ENCODE assay signal across 38 cellular contexts in the genomic region with DNA sequence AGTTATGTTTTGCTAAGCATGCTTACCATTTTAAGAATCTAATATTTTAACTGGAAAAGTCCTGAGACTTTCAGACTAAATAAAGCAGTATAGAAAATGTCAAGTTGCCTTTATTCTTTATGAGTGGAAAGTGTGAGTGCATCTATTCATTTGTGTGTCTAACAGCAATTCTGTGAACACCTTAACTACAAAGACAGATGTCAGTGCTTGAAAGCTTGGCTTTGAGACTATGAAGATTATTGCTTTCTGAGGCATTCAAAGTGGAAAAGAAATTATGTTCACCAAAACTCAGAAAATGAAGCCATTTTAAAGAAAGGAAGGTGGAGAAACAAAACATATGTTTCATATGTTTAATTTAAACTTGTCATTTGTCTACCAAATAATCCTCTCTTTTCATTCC.
"Had no signal": no experiment of that assay in that cellular context is flagged by ENCODE, and none has a peak within 500 bp of the region (broad histone marks: within the 10 kb centered on the region; RNA-seq: fewer than 3 reads in every experiment).

No MANE protein-coding gene starts in this region.

- H3K4me1 ChIP-seq: colonic mucosa had no signal

- H3K9me3 Mint-ChIP-seq: activated CD4-positive, alpha-beta T cell treated with anti-CD3 and anti-CD28 coated beads, Interleukin-2, amount 10 ng/mL, durations not matched to agents 7 days and 5 days; activated naive CD4-positive, alpha-beta T cell treated with anti-CD3 and anti-CD28 coated beads, Interleukin-2, amount 50 U/mL, for 24 hours; activated naive CD8-positive, alpha-beta T cell treated with anti-CD3 and anti-CD28 coated beads, Interleukin-2, amount 50 U/mL, for 24 hours; activated T-helper 2 cell treated with anti-CD3 and anti-CD28 coated beads, Interferon-gamma antibody, Interleukin-2, Interleukin-4, amounts not matched to agents 10 μg/mL and 5 μg/mL and 100 μg/mL, durations not matched to agents 14 hours and 24 hours and 36 hours; brain; T-helper 1 cell treated with Interleukin-12 subunit alpha and Interleukin-12 subunit beta and Interleukin-4 antibody, amounts not matched to agents 30 μg/mL and 1 μg/mL, for 36 hours; T-helper 2 cell treated with Interferon-gamma antibody and Interleukin-4, amounts not matched to agents 5 μg/mL and 100 μg/mL, for 36 hours; WTC11 had no signal

- H3K27me3 Mint-ChIP-seq: activated CD4-positive, alpha-beta memory T cell treated with anti-CD3 and anti-CD28 coated beads, Interleukin-2, amount 10 ng/mL, durations not matched to agents 7 days and 5 days; activated CD4-positive, alpha-beta T cell treated with anti-CD3 and anti-CD28 coated beads for 36 hours; activated CD4-positive, alpha-beta T cell treated with anti-CD3 and anti-CD28 coated beads, Interleukin-2, amount 10 ng/mL, durations not matched to agents 7 days and 5 days; activated CD8-positive, alpha-beta memory T cell treated with anti-CD3 and anti-CD28 coated beads, Interleukin-2, amount 10 ng/mL, durations not matched to agents 7 days and 5 days; activated naive CD4-positive, alpha-beta T cell treated with anti-CD3 and anti-CD28 coated beads, Interleukin-2, amount 10 ng/mL, durations not matched to agents 7 days and 5 days; activated naive CD4-positive, alpha-beta T cell treated with anti-CD3 and anti-CD28 coated beads, Interleukin-2, amount 50 U/mL, for 24 hours; activated naive CD8-positive, alpha-beta T cell; activated naive CD8-positive, alpha-beta T cell treated with anti-CD3 and anti-CD28 coated beads, Interleukin-2, amount 10 ng/mL, durations not matched to agents 7 days and 5 days; activated naive CD8-positive, alpha-beta T cell treated with anti-CD3 and anti-CD28 coated beads, Interleukin-2, amount 50 U/mL, for 24 hours; activated T-cell treated with anti-CD3 and anti-CD28 coated beads, Interleukin-2, amount 50 U/mL, for 24 hours; brain; central memory CD8-positive, alpha-beta T cell had no signal

- H3K27ac Mint-ChIP-seq: activated CD4-positive, alpha-beta memory T cell treated with anti-CD3 and anti-CD28 coated beads, Interleukin-2, amount 10 ng/mL, durations not matched to agents 7 days and 5 days; activated CD4-positive, alpha-beta T cell treated with anti-CD3 and anti-CD28 coated beads for 36 hours; activated CD4-positive, alpha-beta T cell treated with anti-CD3 and anti-CD28 coated beads, Interleukin-2, amount 10 ng/mL, durations not matched to agents 7 days and 5 days; activated CD8-positive, alpha-beta memory T cell treated with anti-CD3 and anti-CD28 coated beads, Interleukin-2, amount 10 ng/mL, durations not matched to agents 7 days and 5 days; activated CD8-positive, alpha-beta T cell treated with anti-CD3 and anti-CD28 coated beads, Interleukin-2, amount 10 ng/mL, durations not matched to agents 7 days and 5 days; activated naive CD4-positive, alpha-beta T cell treated with anti-CD3 and anti-CD28 coated beads, Interleukin-2, amount 10 ng/mL, durations not matched to agents 7 days and 5 days; activated naive CD4-positive, alpha-beta T cell treated with anti-CD3 and anti-CD28 coated beads, Interleukin-2, amount 50 U/mL, for 24 hours; activated naive CD8-positive, alpha-beta T cell; activated naive CD8-positive, alpha-beta T cell treated with anti-CD3 and anti-CD28 coated beads, Interleukin-2, amount 10 ng/mL, durations not matched to agents 7 days and 5 days; activated naive CD8-positive, alpha-beta T cell treated with anti-CD3 and anti-CD28 coated beads, Interleukin-2, amount 50 U/mL, for 24 hours; activated T-cell treated with anti-CD3 and anti-CD28 coated beads, Interleukin-2, amount 50 U/mL, for 24 hours; activated T-helper 2 cell treated with anti-CD3 and anti-CD28 coated beads, Interferon-gamma antibody, Interleukin-2, Interleukin-4, amounts not matched to agents 10 μg/mL and 5 μg/mL and 100 μg/mL, durations not matched to agents 14 hours and 24 hours and 36 hours; brain; T-helper 1 cell treated with Interleukin-12 subunit alpha and Interleukin-12 subunit beta and Interleukin-4 antibody, amounts not matched to agents 30 μg/mL and 1 μg/mL, for 36 hours; T-helper 2 cell treated with Interferon-gamma antibody and Interleukin-4, amounts not matched to agents 5 μg/mL and 100 μg/mL, for 36 hours; WTC11 had no signal

- H3K4me3 ChIP-seq: ascending aorta, cardiac muscle cell, colonic mucosa had no signal

- ATAC-seq: activated CD4-positive, alpha-beta T cell treated with anti-CD3 and anti-CD28 coated beads for 36 hours; activated CD4-positive, CD25-positive, alpha-beta regulatory T cell treated with anti-CD3 and anti-CD28 coated beads, Interleukin-2, amount 50 U/mL, for 24 hours; activated CD8-positive, alpha-beta memory T cell treated with anti-CD3 and anti-CD28 coated beads, Interleukin-2, amount 10 ng/mL, durations not matched to agents 7 days and 5 days; activated CD8-positive, alpha-beta T cell treated with anti-CD3 and anti-CD28 coated beads, Interleukin-2, amount 10 ng/mL, durations not matched to agents 7 days and 5 days; activated naive CD8-positive, alpha-beta T cell treated with anti-CD3 and anti-CD28 coated beads, Interleukin-2, amount 50 U/mL, for 24 hours; WTC11 had no signal

- H3K36me3 ChIP-seq: ascending aorta, cardiac muscle cell, colonic mucosa, WERI-Rb-1 had no signal

- DNase-seq: activated CD4-positive, alpha-beta memory T cell treated with anti-CD3 and anti-CD28 coated beads, Interleukin-2, amount 10 ng/mL, durations not matched to agents 7 days and 5 days; activated CD4-positive, alpha-beta T cell treated with anti-CD3 and anti-CD28 coated beads for 1 hour; activated CD4-positive, alpha-beta T cell treated with anti-CD3 and anti-CD28 coated beads for 36 hours; activated CD4-positive, alpha-beta T cell treated with anti-CD3 and anti-CD28 coated beads for 48 hours; activated CD4-positive, alpha-beta T cell treated with anti-CD3 and anti-CD28 coated beads, Interleukin-2, amount 10 ng/mL, durations not matched to agents 7 days and 5 days; activated CD4-positive, alpha-beta T cell treated with anti-CD3 and anti-CD28 coated beads, Interleukin-2, amount 50 U/mL, for 48 hours; activated CD4-positive, CD25-positive, alpha-beta regulatory T cell; activated CD8-positive, alpha-beta memory T cell treated with anti-CD3 and anti-CD28 coated beads for 24 hours; activated CD8-positive, alpha-beta memory T cell treated with anti-CD3 and anti-CD28 coated beads, Interleukin-2, amount 10 ng/mL, durations not matched to agents 7 days and 5 days; activated CD8-positive, alpha-beta memory T cell treated with anti-CD3 and anti-CD28 coated beads, Interleukin-2, amount 50 U/mL, for 48 hours; activated CD8-positive, alpha-beta T cell treated with anti-CD3 and anti-CD28 coated beads, Interleukin-2, amount 10 ng/mL, durations not matched to agents 7 days and 5 days; activated effector memory CD4-positive, alpha-beta T cell treated with Interleukin-2 at 50 U/mL for 16 hours; activated gamma-delta T cell; activated naive CD4-positive, alpha-beta T cell treated with anti-CD3 and anti-CD28 coated beads, Interleukin-2, amount 10 ng/mL, durations not matched to agents 7 days and 5 days; activated naive CD4-positive, alpha-beta T cell treated with Interleukin-2 at 50 U/mL for 16 hours; activated naive CD8-positive, alpha-beta T cell treated with anti-CD3 and anti-CD28 coated beads, Interleukin-2, amount 10 ng/mL, durations not matched to agents 7 days and 5 days; activated naive CD8-positive, alpha-beta T cell treated with anti-CD3 and anti-CD28 coated beads, Interleukin-2, amount 50 U/mL, for 24 hours; activated T-cell treated with anti-CD3 and anti-CD28 coated beads, Interleukin-2, amount 50 U/mL, for 24 hours; activated T-cell treated with anti-CD3 and anti-CD28 coated beads, Interleukin-2, amount 50 U/mL, for 48 hours; amygdala; anterior cingulate cortex; caudate nucleus; cerebellar nuclear complex; colonic mucosa; T-helper 2 cell; T-helper 9 cell; WERI-Rb-1 had no signal

- H3K36me3 Mint-ChIP-seq: activated CD8-positive, alpha-beta memory T cell treated with anti-CD3 and anti-CD28 coated beads, Interleukin-2, amount 10 ng/mL, durations not matched to agents 7 days and 5 days; activated naive CD4-positive, alpha-beta T cell treated with anti-CD3 and anti-CD28 coated beads, Interleukin-2, amount 10 ng/mL, durations not matched to agents 7 days and 5 days; activated naive CD4-positive, alpha-beta T cell treated with anti-CD3 and anti-CD28 coated beads, Interleukin-2, amount 50 U/mL, for 24 hours; activated naive CD8-positive, alpha-beta T cell; activated naive CD8-positive, alpha-beta T cell treated with anti-CD3 and anti-CD28 coated beads, Interleukin-2, amount 10 ng/mL, durations not matched to agents 7 days and 5 days; brain; WTC11 had no signal

- H3K27me3 ChIP-seq: ascending aorta, cardiac muscle cell, colonic mucosa had no signal

- H3K4me3 Mint-ChIP-seq: activated CD4-positive, alpha-beta memory T cell treated with anti-CD3 and anti-CD28 coated beads, Interleukin-2, amount 10 ng/mL, durations not matched to agents 7 days and 5 days; activated CD4-positive, alpha-beta T cell treated with anti-CD3 and anti-CD28 coated beads for 36 hours; activated CD4-positive, alpha-beta T cell treated with anti-CD3 and anti-CD28 coated beads, Interleukin-2, amount 10 ng/mL, durations not matched to agents 7 days and 5 days; activated CD8-positive, alpha-beta memory T cell treated with anti-CD3 and anti-CD28 coated beads, Interleukin-2, amount 10 ng/mL, durations not matched to agents 7 days and 5 days; activated CD8-positive, alpha-beta T cell treated with anti-CD3 and anti-CD28 coated beads, Interleukin-2, amount 10 ng/mL, durations not matched to agents 7 days and 5 days; activated naive CD4-positive, alpha-beta T cell treated with anti-CD3 and anti-CD28 coated beads, Interleukin-2, amount 10 ng/mL, durations not matched to agents 7 days and 5 days; activated naive CD4-positive, alpha-beta T cell treated with anti-CD3 and anti-CD28 coated beads, Interleukin-2, amount 50 U/mL, for 24 hours; activated naive CD8-positive, alpha-beta T cell; activated naive CD8-positive, alpha-beta T cell treated with anti-CD3 and anti-CD28 coated beads, Interleukin-2, amount 10 ng/mL, durations not matched to agents 7 days and 5 days; activated naive CD8-positive, alpha-beta T cell treated with anti-CD3 and anti-CD28 coated beads, Interleukin-2, amount 50 U/mL, for 24 hours; activated T-cell treated with anti-CD3 and anti-CD28 coated beads, Interleukin-2, amount 50 U/mL, for 24 hours; brain; central memory CD8-positive, alpha-beta T cell; T-helper 1 cell treated with Interleukin-12 subunit alpha and Interleukin-12 subunit beta and Interleukin-4 antibody, amounts not matched to agents 30 μg/mL and 1 μg/mL, for 36 hours; T-helper 2 cell treated with Interferon-gamma antibody and Interleukin-4, amounts not matched to agents 5 μg/mL and 100 μg/mL, for 36 hours; WTC11 had no signal

- H3K4me1 Mint-ChIP-seq: activated CD4-positive, alpha-beta memory T cell treated with anti-CD3 and anti-CD28 coated beads, Interleukin-2, amount 10 ng/mL, durations not matched to agents 7 days and 5 days; activated CD4-positive, alpha-beta T cell treated with anti-CD3 and anti-CD28 coated beads for 36 hours; activated CD4-positive, alpha-beta T cell treated with anti-CD3 and anti-CD28 coated beads, Interleukin-2, amount 10 ng/mL, durations not matched to agents 7 days and 5 days; activated CD8-positive, alpha-beta memory T cell treated with anti-CD3 and anti-CD28 coated beads, Interleukin-2, amount 10 ng/mL, durations not matched to agents 7 days and 5 days; activated naive CD4-positive, alpha-beta T cell treated with anti-CD3 and anti-CD28 coated beads, Interleukin-2, amount 10 ng/mL, durations not matched to agents 7 days and 5 days; activated naive CD4-positive, alpha-beta T cell treated with anti-CD3 and anti-CD28 coated beads, Interleukin-2, amount 50 U/mL, for 24 hours; activated naive CD8-positive, alpha-beta T cell treated with anti-CD3 and anti-CD28 coated beads, Interleukin-2, amount 10 ng/mL, durations not matched to agents 7 days and 5 days; activated naive CD8-positive, alpha-beta T cell treated with anti-CD3 and anti-CD28 coated beads, Interleukin-2, amount 50 U/mL, for 24 hours; central memory CD8-positive, alpha-beta T cell; WTC11 had no signal

- H3K27ac ChIP-seq: ascending aorta, cardiac muscle cell, colonic mucosa, WERI-Rb-1 had no signal

- H3K9me3 ChIP-seq: ascending aorta, colonic mucosa had no signal
